8 cellular contexts compared by ENCODE assay signal in genomic region chr17:4949321-4950074, GRCh38. TPM values are rescaled to one million over a fixed set of nuclear protein-coding genes. Genes with fewer than 3 reads are reported as not detected.
DNase-seq lines count a peak whose midpoint lies in the region; ATAC-seq and TF ChIP-seq lines count a peak whose summit lies in the region.

No MANE protein-coding gene starts in this region.

- peaks cover 32 to 50% of the 10 kb centered on the region in 2 donors for H3K36me3 Mint-ChIP-seq in stimulated activated naive B cell treated with anti-CD40 and anti-IgM and Interleukin-4, amounts not matched to agents 10 μg/mL and 1 μg/mL and 100 μg/mL, for 72 hours

- H3K27me3 Mint-ChIP-seq in stimulated activated naive B cell treated with anti-CD40 and anti-IgM and Interleukin-4, amounts not matched to agents 10 μg/mL and 1 μg/mL and 100 μg/mL, for 72 hours, result no peaks in the 10 kb centered on the region

- peaks cover 35 to 46% of the 10 kb centered on the region in 2 donors for H3K4me1 Mint-ChIP-seq in stimulated activated naive B cell treated with anti-CD40 and anti-IgM and Interleukin-4, amounts not matched to agents 10 μg/mL and 1 μg/mL and 100 μg/mL, for 72 hours

- no peaks in the 10 kb centered on the region for H3K9me3 Mint-ChIP-seq in stimulated activated naive B cell treated with anti-CD40 and anti-IgM and Interleukin-4, amounts not matched to agents 10 μg/mL and 1 μg/mL and 100 μg/mL, for 72 hours

- DNase-seq in NCI-H1436 (lab: John Stamatoyannopoulos, UW) (peak; percentile 33), NCI-H1436 treated with DMSO at 0.1 percent for 48 hours (lab: John Stamatoyannopoulos, UW) (no peak), NOMO-1 treated with DMSO at 0.1 percent for 48 hours (lab: John Stamatoyannopoulos, UW; ENCODE audit: unreplicated experiment) (peak; percentile 62), activated T-cell treated with anti-CD3 and anti-CD28 coated beads for 24 hours (ENCODE audit: low read depth) (peak; percentile 64), epithelial cell of proximal tubule (ENCODE audit: low read depth) (peak; percentile 41), mucosa of gallbladder (ENCODE audit: low spot score) (peak; percentile 53)
- DNase-seq in stimulated activated naive B cell treated with anti-CD40 and anti-IgM and Interleukin-4, amounts not matched to agents 10 μg/mL and 1 μg/mL and 100 μg/mL, for 72 hours, result peak; percentile 86

- H3K4me3 Mint-ChIP-seq in stimulated activated naive B cell treated with anti-CD40 and anti-IgM and Interleukin-4, amounts not matched to agents 10 μg/mL and 1 μg/mL and 100 μg/mL, for 72 hours, result peak overlapping the region; percentile 86 to 91

- peak overlapping the region; percentile 96 for H3K4me3 ChIP-seq in epithelial cell of proximal tubule (ENCODE audit: low read depth, low read length)

- H3K27ac Mint-ChIP-seq in stimulated activated naive B cell treated with anti-CD40 and anti-IgM and Interleukin-4, amounts not matched to agents 10 μg/mL and 1 μg/mL and 100 μg/mL, for 72 hours, result peak overlapping the region; percentile 94

- TF ChIP-seq CTCF in epithelial cell of proximal tubule (conservative IDR thresholded peaks at IDR 0.05; ENCODE audit: low read depth, low read length), result no peak

- ATAC-seq in HG02852 (IDR thresholded peaks at IDR 0.05; ENCODE audit: unreplicated experiment), result peak; percentile 30
- ATAC-seq in stimulated activated naive B cell treated with anti-CD40 and anti-IgM and Interleukin-4, amounts not matched to agents 10 μg/mL and 1 μg/mL and 100 μg/mL, for 72 hours (replicated peaks), result peak; percentile 44 to 51

RNA-seq across cellular contexts. Expression of gene PFN1, which starts 1.2 kb away (rescaled TPM):
- 1,802 and 2,074 TPM in 2 replicates for total RNA-seq in epithelial cell of proximal tubule
- total RNA-seq in mucosa of gallbladder, result 484 TPM

RNA-seq across cellular contexts. Expression of gene ENO3, which starts 1.4 kb away (rescaled TPM):
- total RNA-seq in epithelial cell of proximal tubule (0.43 and 2.0 TPM in 2 replicates), mucosa of gallbladder (7.5 TPM)

RNA-seq across cellular contexts. Expression of gene RNF167, which starts 9.4 kb away (rescaled TPM):
- total RNA-seq in epithelial cell of proximal tubule (49.0 and 55.1 TPM in 2 replicates), mucosa of gallbladder (140 TPM)

RNA-seq across cellular contexts. Expression of gene SLC25A11, which starts 9.7 kb away (rescaled TPM):
- total RNA-seq in epithelial cell of proximal tubule, result 45.5 and 72.9 TPM in 2 replicates
- 68.9 TPM for total RNA-seq in mucosa of gallbladder

RNA-seq across cellular contexts. Expression of gene GP1BA, which starts 17.4 kb away (rescaled TPM):
- total RNA-seq in epithelial cell of proximal tubule (not detected in 2 replicates), mucosa of gallbladder (not detected)
